In genomic region chr19:20422616-20423205, GRCh38 we compare ENCODE assay signal across 9 cellular contexts.
A peak's percentile ranks its signal among the peaks of the same experiment; 100 is the strongest.
DNase-seq lines count a peak whose midpoint lies in the region; ATAC-seq and TF ChIP-seq lines count a peak whose summit lies in the region.
"Had no signal": no experiment of that assay in that cellular context is flagged by ENCODE, and none has a peak within 500 bp of the region (broad histone marks: within the 10 kb centered on the region; RNA-seq: fewer than 3 reads in every experiment).

No MANE protein-coding gene starts in this region.

- ATAC-seq in GM19328 (IDR thresholded peaks at IDR 0.05; ENCODE audit: unreplicated experiment): no peak

- H2AFZ ChIP-seq in ACC112 (ENCODE audit: low read length, unreplicated experiment): peak overlapping the region; percentile 94
- no peak overlapping the region for H2AFZ ChIP-seq in OCI-LY3 (ENCODE audit: low read depth, low read length)

- no peak for TF ChIP-seq CTCF in OCI-LY3 (IDR thresholded peaks at IDR 0.05; ENCODE audit: low read depth, low read length)
- TF ChIP-seq CTCF in epithelial cell of proximal tubule (conservative IDR thresholded peaks at IDR 0.05; ENCODE audit: low read depth, low read length): no peak
- TF ChIP-seq CTCF in nephron progenitor cell (IDR thresholded peaks at IDR 0.05): no peak

- H3K79me2 ChIP-seq in ACC112 (ENCODE audit: control insufficient read depth, insufficient read depth, low read length, unreplicated experiment): peaks cover 37% of the 10 kb centered on the region
- peaks cover 70% of the 10 kb centered on the region for H3K79me2 ChIP-seq in OCI-LY3 (ENCODE audit: low read length)

- no peak overlapping the region for H3K9ac ChIP-seq in OCI-LY3 (ENCODE audit: low read length)

- H3K27me3 Mint-ChIP-seq in nephron progenitor cell (ENCODE audit: low read depth, poor library complexity): no peaks in the 10 kb centered on the region

- H3K4me1 Mint-ChIP-seq in nephron progenitor cell: no peaks in the 10 kb centered on the region

- H3K4me1 ChIP-seq in ACC112 (ENCODE audit: control insufficient read depth, insufficient read depth, low read length, unreplicated experiment) (no peaks in the 10 kb centered on the region), OCI-LY3 (ENCODE audit: low read length) (peaks cover 11% of the 10 kb centered on the region; the same call in 1 of the 2 replicates)

- H3K4me2 ChIP-seq in OCI-LY3 (ENCODE audit: low read length): peak overlapping the region; percentile 63; the same call in 1 of the 2 replicates

- H3K27ac Mint-ChIP-seq in nephron progenitor cell: no peak overlapping the region

- DNase-seq in epithelial cell of proximal tubule (ENCODE audit: low read depth): no peak
- DNase-seq in nephron progenitor cell: no peak
- no peak for DNase-seq in H7
- no peak for DNase-seq in NCI-H345 (lab: John Stamatoyannopoulos, UW)
- DNase-seq in NCI-H2171 (lab: John Stamatoyannopoulos, UW): no peak
- DNase-seq: HFFc6 had no signal

- peak overlapping the region; percentile 98 for H3K4me3 Mint-ChIP-seq in nephron progenitor cell

- H3K9me3 ChIP-seq in OCI-LY3 (ENCODE audit: insufficient read depth, low read length): peaks cover 27% of the 10 kb centered on the region

- peaks cover 61% of the 10 kb centered on the region for H3K9me3 Mint-ChIP-seq in nephron progenitor cell

- H3K4me3 ChIP-seq in ACC112 (ENCODE audit: low read depth, low read length) (peak overlapping the region; percentile 97), OCI-LY3 (ENCODE audit: low read length) (peak overlapping the region; percentile 90; the same call in 1 of the 2 replicates), epithelial cell of proximal tubule (ENCODE audit: low read depth, low read length) (peak overlapping the region; percentile 70), H7 (ENCODE audit: insufficient read depth, low read depth, low read length) (no peak overlapping the region; the same call in 1 of the 2 replicates)

- peaks cover 61% of the 10 kb centered on the region for H3K36me3 Mint-ChIP-seq in nephron progenitor cell (ENCODE audit: low read depth)

- H3K27ac ChIP-seq in ACC112 (ENCODE audit: low read depth, low read length) (peak overlapping the region; percentile 91), OCI-LY3 (ENCODE audit: low read length) (no peak overlapping the region)

- H3K27me3 ChIP-seq in ACC112 (ENCODE audit: insufficient read depth, low read length) (no peaks in the 10 kb centered on the region), OCI-LY3 (ENCODE audit: low read depth, low read length) (no peaks in the 10 kb centered on the region), H7 (ENCODE audit: control insufficient read depth, insufficient read depth, low read length) (no peaks in the 10 kb centered on the region)

- peaks cover 3% of the 10 kb centered on the region; the same call in 1 of the 2 replicates for H4K20me1 ChIP-seq in OCI-LY3 (ENCODE audit: insufficient read depth, low read length)

- no peaks in the 10 kb centered on the region; the same call in 1 of the 2 replicates for H3K36me3 ChIP-seq in ACC112 (ENCODE audit: insufficient read depth, low read length)
- H3K36me3 ChIP-seq in OCI-LY3 (replicated peaks; ENCODE audit: low read depth, low read length): peaks cover 58% of the 10 kb centered on the region
- H3K36me3 ChIP-seq in H7 (replicated peaks; ENCODE audit: control insufficient read depth, insufficient read depth, low read length): peaks cover 10% of the 10 kb centered on the region
